Comparison of ENCODE assay signal across 8 cellular contexts in genomic region chr6:90088009-90088408, GRCh38.
DNase-seq lines count a peak whose midpoint lies in the region; ATAC-seq and TF ChIP-seq lines count a peak whose summit lies in the region.

No MANE protein-coding gene starts in this region.

- no peak for TF ChIP-seq POLR2A in uterus (IDR thresholded peaks at IDR 0.05)

- DNase-seq in heart right ventricle = no peak
- DNase-seq in right atrium auricular region (ENCODE audit: low spot score) = no peak
- no peak for DNase-seq in SK-N-SH
- DNase-seq in fibroblast of villous mesenchyme (ENCODE audit: low read depth) = peak; percentile 85
- DNase-seq in uterus = peak in 1 of 2 donors; percentile 36
- DNase-seq in iPS-NIHi11 (ENCODE audit: low spot score) = no peak
- DNase-seq in D341Med (ENCODE audit: low spot score) = no peak
- no peak for DNase-seq in progenitor cell of endocrine pancreas (ENCODE audit: low spot score, unreplicated experiment)

- TF ChIP-seq EP300 in SK-N-SH (IDR thresholded peaks at IDR 0.05; ENCODE audit: borderline replicate concordance in 1 of 2, low read depth in 1 of 2, low read length in 1 of 2) = no peak

- H3K36me3 Mint-ChIP-seq in progenitor cell of endocrine pancreas (ENCODE audit: insufficient read depth) = no peaks in the 10 kb centered on the region

- no peak overlapping the region for H3K4me3 Mint-ChIP-seq in progenitor cell of endocrine pancreas (ENCODE audit: low read depth)

- no peaks in the 10 kb centered on the region for H4K20me1 ChIP-seq in SK-N-SH (ENCODE audit: insufficient read depth)

- H3K27ac Mint-ChIP-seq in progenitor cell of endocrine pancreas = no peak overlapping the region

- H3K9me2 ChIP-seq in SK-N-SH = no peaks in the 10 kb centered on the region

- intact Hi-C loops in heart right ventricle (cut with DNase I) = loop anchor here in 1 of 10 donors (10.0 kb wide), 1 partner anchor 387 kb away; no protein-coding TSS in a partner anchor
- intact Hi-C loops in uterus (cut with DNase I; ENCODE audit: low total_unique reads) = no loop called here

- H3K79me2 ChIP-seq in SK-N-SH (ENCODE audit: insufficient read depth) = no peaks in the 10 kb centered on the region

- H3K36me3 ChIP-seq in heart right ventricle (no peaks in the 10 kb centered on the region), right atrium auricular region (no peaks in the 10 kb centered on the region), SK-N-SH (replicated peaks in 1 of 2; ENCODE audit: control insufficient read depth in 1 of 2, insufficient read depth in 2 of 2, low read length in 1 of 2) (no peaks in the 10 kb centered on the region), uterus (no peaks in the 10 kb centered on the region)

- no peak overlapping the region for H2AFZ ChIP-seq in SK-N-SH (ENCODE audit: low read depth)

- no peak overlapping the region for H3K4me3 ChIP-seq in heart right ventricle
- no peak overlapping the region for H3K4me3 ChIP-seq in right atrium auricular region
- H3K4me3 ChIP-seq in SK-N-SH (ENCODE audit: low read depth in 2 of 2, low read length in 1 of 2) = no peak overlapping the region
- H3K4me3 ChIP-seq in fibroblast of villous mesenchyme (ENCODE audit: low read depth, low read length) = no peak overlapping the region
- no peak overlapping the region for H3K4me3 ChIP-seq in uterus

- POLR2A ChIA-PET in SK-N-SH (lab: Yijun Ruan, JAX) = no interaction called here

- no peaks in the 10 kb centered on the region for H3K9me3 ChIP-seq in heart right ventricle
- no peaks in the 10 kb centered on the region for H3K9me3 ChIP-seq in right atrium auricular region
- no peaks in the 10 kb centered on the region for H3K9me3 ChIP-seq in SK-N-SH
- no peaks in the 10 kb centered on the region for H3K9me3 ChIP-seq in uterus

- H3K4me2 ChIP-seq in SK-N-SH = no peak overlapping the region; the same call in 1 of the 2 replicates

- peaks cover 18% of the 10 kb centered on the region for H3F3A ChIP-seq in SK-N-SH (replicated peaks; ENCODE audit: insufficient read depth)

- H3K27me3 ChIP-seq in heart right ventricle (no peaks in the 10 kb centered on the region), right atrium auricular region (no peaks in the 10 kb centered on the region), SK-N-SH (ENCODE audit: insufficient read depth) (no peaks in the 10 kb centered on the region), uterus (no peaks in the 10 kb centered on the region)

- no peaks in the 10 kb centered on the region for H3K4me1 Mint-ChIP-seq in progenitor cell of endocrine pancreas (ENCODE audit: low read depth)

- H3K27me3 Mint-ChIP-seq in progenitor cell of endocrine pancreas = no peaks in the 10 kb centered on the region

- ATAC-seq in heart right ventricle = peak in 5 of 8 donors; percentile 41 to 74 (median 55)

- H3K9ac ChIP-seq in SK-N-SH = no peak overlapping the region

- CTCF ChIA-PET in SK-N-SH (lab: Yijun Ruan, JAX) = interaction anchor here (0.7 kb wide), 1 partner anchor 391 kb away, joined by 3 read pairs; no protein-coding TSS in a partner anchor

- TF ChIP-seq CTCF in heart right ventricle (IDR thresholded peaks at IDR 0.05) (no peak), right atrium auricular region (IDR thresholded peaks at IDR 0.05) (no peak), SK-N-SH (IDR thresholded peaks at IDR 0.05) (no peak), fibroblast of villous mesenchyme (IDR thresholded peaks at IDR 0.05; ENCODE audit: insufficient read depth, low read depth, low read length) (no peak), uterus (IDR thresholded peaks at IDR 0.05) (no peak), progenitor cell of endocrine pancreas (IDR thresholded peaks at IDR 0.05; ENCODE audit: unreplicated experiment) (no peak)

- H3K4me1 ChIP-seq in heart right ventricle = peaks cover 0 to 19% (median 0%) of the 10 kb centered on the region in 9 donors
- no peaks in the 10 kb centered on the region for H3K4me1 ChIP-seq in right atrium auricular region
- H3K4me1 ChIP-seq in SK-N-SH (ENCODE audit: control insufficient read depth in 1 of 2, insufficient read depth in 2 of 2, low read depth in 1 of 2, low read length in 1 of 2) = peaks cover 21 to 23% of the 10 kb centered on the region in 2 experiments
- H3K4me1 ChIP-seq in uterus = no peaks in the 10 kb centered on the region

- no peak for TF ChIP-seq RAD21 in SK-N-SH (IDR thresholded peaks at IDR 0.05; ENCODE audit: low read length)

- no peak overlapping the region for H3K27ac ChIP-seq in heart right ventricle
- no peak overlapping the region for H3K27ac ChIP-seq in right atrium auricular region
- H3K27ac ChIP-seq in SK-N-SH (ENCODE audit: low read depth in 2 of 2, low read length in 1 of 2) = peak overlapping the region; percentile 58 to 63
- H3K27ac ChIP-seq in uterus = peak overlapping the region; percentile 30 to 53

- no peaks in the 10 kb centered on the region for H3K9me3 Mint-ChIP-seq in progenitor cell of endocrine pancreas (ENCODE audit: low read depth)

TF ChIP-seq in SK-N-SH, 30 proteins besides CTCF, POLR2A, EP300 and RAD21 (continues in another document):
- TF ChIP-seq FOXJ3 (CRISPR knock-in tag; IDR thresholded peaks at IDR 0.05) (no peak), EZH2phosphoT487 (IDR thresholded peaks at IDR 0.05; ENCODE audit: borderline replicate concordance, low read depth) (no peak), FOXM1 (IDR thresholded peaks at IDR 0.05; ENCODE audit: low read depth) (no peak), TAF1 (IDR thresholded peaks at IDR 0.05; ENCODE audit: borderline replicate concordance, low read depth, low read length) (no peak), CHD2 (IDR thresholded peaks at IDR 0.05; ENCODE audit: low read length, partially characterized antibody) (no peak), USF2 (IDR thresholded peaks at IDR 0.05; ENCODE audit: borderline replicate concordance, low read depth, low read length) (no peak), NRF1 (IDR thresholded peaks at IDR 0.05; ENCODE audit: low read depth, low read length) (no peak), TEAD4 (IDR thresholded peaks at IDR 0.05; ENCODE audit: borderline replicate concordance, insufficient read depth) (no peak), ELF1 (IDR thresholded peaks at IDR 0.05) (no peak), TCF12 (IDR thresholded peaks at IDR 0.05) (peak; percentile 73), NFIC (IDR thresholded peaks at IDR 0.05; ENCODE audit: borderline replicate concordance) (no peak), RXRA (IDR thresholded peaks at IDR 0.05; ENCODE audit: borderline replicate concordance, low read depth) (no peak), RCOR1 (IDR thresholded peaks at IDR 0.05; ENCODE audit: low read length) (no peak), MAX (IDR thresholded peaks at IDR 0.05; ENCODE audit: low read depth) (0 out of 2 replicates have a peak, but pooled peaks have one; percentile 15), SMC3 (IDR thresholded peaks at IDR 0.05; ENCODE audit: low read depth, low read length) (no peak)
- TF ChIP-seq, protein P1, sequence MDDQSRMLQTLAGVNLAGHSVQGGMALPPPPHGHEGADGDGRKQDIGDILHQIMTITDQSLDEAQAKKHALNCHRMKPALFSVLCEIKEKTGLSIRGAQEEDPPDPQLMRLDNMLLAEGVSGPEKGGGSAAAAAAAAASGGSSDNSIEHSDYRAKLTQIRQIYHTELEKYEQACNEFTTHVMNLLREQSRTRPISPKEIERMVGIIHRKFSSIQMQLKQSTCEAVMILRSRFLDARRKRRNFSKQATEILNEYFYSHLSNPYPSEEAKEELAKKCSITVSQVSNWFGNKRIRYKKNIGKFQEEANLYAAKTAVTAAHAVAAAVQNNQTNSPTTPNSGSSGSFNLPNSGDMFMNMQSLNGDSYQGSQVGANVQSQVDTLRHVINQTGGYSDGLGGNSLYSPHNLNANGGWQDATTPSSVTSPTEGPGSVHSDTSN (IDR thresholded peaks at IDR 0.05) = peak; percentile 8; the same call in 1 of the 2 replicates
- TF ChIP-seq, protein P2, sequence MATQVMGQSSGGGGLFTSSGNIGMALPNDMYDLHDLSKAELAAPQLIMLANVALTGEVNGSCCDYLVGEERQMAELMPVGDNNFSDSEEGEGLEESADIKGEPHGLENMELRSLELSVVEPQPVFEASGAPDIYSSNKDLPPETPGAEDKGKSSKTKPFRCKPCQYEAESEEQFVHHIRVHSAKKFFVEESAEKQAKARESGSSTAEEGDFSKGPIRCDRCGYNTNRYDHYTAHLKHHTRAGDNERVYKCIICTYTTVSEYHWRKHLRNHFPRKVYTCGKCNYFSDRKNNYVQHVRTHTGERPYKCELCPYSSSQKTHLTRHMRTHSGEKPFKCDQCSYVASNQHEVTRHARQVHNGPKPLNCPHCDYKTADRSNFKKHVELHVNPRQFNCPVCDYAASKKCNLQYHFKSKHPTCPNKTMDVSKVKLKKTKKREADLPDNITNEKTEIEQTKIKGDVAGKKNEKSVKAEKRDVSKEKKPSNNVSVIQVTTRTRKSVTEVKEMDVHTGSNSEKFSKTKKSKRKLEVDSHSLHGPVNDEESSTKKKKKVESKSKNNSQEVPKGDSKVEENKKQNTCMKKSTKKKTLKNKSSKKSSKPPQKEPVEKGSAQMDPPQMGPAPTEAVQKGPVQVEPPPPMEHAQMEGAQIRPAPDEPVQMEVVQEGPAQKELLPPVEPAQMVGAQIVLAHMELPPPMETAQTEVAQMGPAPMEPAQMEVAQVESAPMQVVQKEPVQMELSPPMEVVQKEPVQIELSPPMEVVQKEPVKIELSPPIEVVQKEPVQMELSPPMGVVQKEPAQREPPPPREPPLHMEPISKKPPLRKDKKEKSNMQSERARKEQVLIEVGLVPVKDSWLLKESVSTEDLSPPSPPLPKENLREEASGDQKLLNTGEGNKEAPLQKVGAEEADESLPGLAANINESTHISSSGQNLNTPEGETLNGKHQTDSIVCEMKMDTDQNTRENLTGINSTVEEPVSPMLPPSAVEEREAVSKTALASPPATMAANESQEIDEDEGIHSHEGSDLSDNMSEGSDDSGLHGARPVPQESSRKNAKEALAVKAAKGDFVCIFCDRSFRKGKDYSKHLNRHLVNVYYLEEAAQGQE (IDR thresholded peaks at IDR 0.05; ENCODE audit: low read depth, low read length) = no peak

Comparison
In these comparisons a context has a peak if more than half of its experiments do, and no peak if none do; other contexts are left out.
1. H3K27ac ChIP-seq: peak in SK-N-SH (2 of 2) and uterus (2 of 2); none in heart right ventricle (0 of 10) and right atrium auricular region (0 of 2).